27 cellular contexts compared by ENCODE assay signal in the genomic region with DNA sequence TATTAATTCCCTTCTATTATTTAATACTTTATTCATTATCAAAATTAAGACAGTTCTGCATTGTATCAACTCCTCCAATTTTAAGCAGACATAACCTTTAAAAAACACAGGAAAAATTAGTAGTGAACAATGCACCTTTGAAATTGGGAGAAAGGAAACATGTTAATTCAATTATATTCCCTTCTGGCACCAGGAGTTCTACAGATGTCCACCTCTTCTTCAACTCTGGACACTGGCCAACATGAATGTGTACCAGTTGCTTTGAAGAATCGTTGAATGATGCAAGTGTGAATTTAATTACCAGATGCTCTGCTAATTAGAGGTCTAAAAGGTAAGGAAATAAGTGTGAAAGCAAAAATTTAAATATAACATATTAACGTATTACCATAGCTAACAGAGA.
"Had no signal": no experiment of that assay in that cellular context is flagged by ENCODE, and none has a peak within 500 bp of the region (broad histone marks: within the 10 kb centered on the region; RNA-seq: fewer than 3 reads in every experiment).

No MANE protein-coding gene starts in this region.

- DNase-seq: natural killer cell; occipital lobe; ovary; posterior cingulate gyrus; psoas muscle; right cardiac atrium; right lobe of liver; sigmoid colon; small intestine; stimulated activated CD4-positive, alpha-beta T cell treated with anti-CD3 and anti-CD28 coated beads, Interleukin-12 subunit alpha, Interleukin-12 subunit beta, amount 100 ng/mL, for 4 hours; stimulated activated CD4-positive, alpha-beta T cell treated with anti-CD3 and anti-CD28 coated beads, Interleukin-1b, Interleukin-23, amount 100 ng/mL, for 48 hours; stimulated activated CD4-positive, alpha-beta T cell treated with anti-CD3 and anti-CD28 coated beads, Interleukin-4, amount 100 ng/mL, for 1 hour; stimulated activated CD4-positive, alpha-beta T cell treated with anti-CD3 and anti-CD28 coated beads, Interleukin-4, amount 100 ng/mL, for 4 hours; stimulated activated CD8-positive, alpha-beta memory T cell treated with anti-CD3 and anti-CD28 coated beads, Interleukin-4, amount 100 ng/mL, for 48 hours; stimulated activated naive CD4-positive, alpha-beta T cell; stimulated activated naive CD8-positive, alpha-beta T cell treated with anti-CD3 and anti-CD28 coated beads, Interleukin-15, amount 100 ng/mL, for 72 hours; stimulated activated naive CD8-positive, alpha-beta T cell treated with anti-CD3 and anti-CD28 coated beads, Interleukin-15, Interleukin-2, amounts not matched to agents 100 U/mL and 50 U/mL, for 24 hours; substantia nigra; testis; tibial artery; transverse colon; upper lobe of right lung; uterus had no signal

- H3K27ac ChIP-seq: neural progenitor cell, ovary, parathyroid adenoma, psoas muscle, right lobe of liver, sigmoid colon, spleen, suprapubic skin, testis, tibial artery, transverse colon, upper lobe of right lung, uterus had no signal

- H2AFZ ChIP-seq: parathyroid adenoma had no signal

- H3K79me2 ChIP-seq: parathyroid adenoma had no signal

- H3K9me3 ChIP-seq: ovary, psoas muscle, right lobe of liver, sigmoid colon, spleen, suprapubic skin, testis, tibial artery, transverse colon, upper lobe of right lung, uterus had no signal

- H3K27me3 ChIP-seq: neural progenitor cell, ovary, right lobe of liver, sigmoid colon, spleen, suprapubic skin, testis, tibial artery, transverse colon, upper lobe of right lung, uterus had no signal

- H3K4me2 ChIP-seq: neural progenitor cell had no signal

- H3K9ac ChIP-seq: neural progenitor cell, parathyroid adenoma had no signal

- H3K4me1 ChIP-seq: neural progenitor cell, parathyroid adenoma, psoas muscle, right lobe of liver, sigmoid colon, spleen, suprapubic skin, testis, tibial artery, transverse colon, upper lobe of right lung, uterus had no signal

- H3K4me3 ChIP-seq: neural progenitor cell, ovary, psoas muscle, right lobe of liver, sigmoid colon, spleen, suprapubic skin, testis, tibial artery, transverse colon, upper lobe of right lung, uterus had no signal

- H3K36me3 ChIP-seq: neural progenitor cell, ovary, right lobe of liver, sigmoid colon, spleen, suprapubic skin, tibial artery, transverse colon, upper lobe of right lung, uterus had no signal
